In genomic region chr16:49504023-49504364, GRCh38 we compare ENCODE assay signal across 19 cellular contexts.
"Had no signal": no experiment of that assay in that cellular context is flagged by ENCODE, and none has a peak within 500 bp of the region (broad histone marks: within the 10 kb centered on the region; RNA-seq: fewer than 3 reads in every experiment).

No MANE protein-coding gene starts in this region.

- H3K27me3 ChIP-seq: foreskin keratinocyte, left lung, right atrium auricular region, thyroid gland had no signal

- H3K27ac ChIP-seq: foreskin keratinocyte, left lung, right atrium auricular region, thyroid gland had no signal

- H3K27ac Mint-ChIP-seq: activated T-helper 2 cell treated with anti-CD3 and anti-CD28 coated beads, Interferon-gamma antibody, Interleukin-2, Interleukin-4, amounts not matched to agents 10 μg/mL and 5 μg/mL and 100 μg/mL, durations not matched to agents 14 hours and 24 hours and 36 hours; stimulated activated naive CD8-positive, alpha-beta T cell treated with anti-CD3 and anti-CD28 coated beads, Interleukin-15, Interleukin-2, amounts not matched to agents 100 ng/mL and 50 ng/mL, for 24 hours had no signal

- H3K4me1 Mint-ChIP-seq: WTC11 had no signal

- H3K4me3 ChIP-seq: left lung, right atrium auricular region, thyroid gland had no signal

- H3K4me3 Mint-ChIP-seq: activated T-cell treated with anti-CD3 and anti-CD28 coated beads, Interleukin-2, amount 50 U/mL, for 4 hours; naive thymus-derived CD8-positive, alpha-beta T cell; stimulated activated naive CD8-positive, alpha-beta T cell treated with anti-CD3 and anti-CD28 coated beads, Interleukin-15, Interleukin-2, amounts not matched to agents 100 ng/mL and 50 ng/mL, for 24 hours; WTC11 had no signal

- H3K27me3 Mint-ChIP-seq: naive thymus-derived CD8-positive, alpha-beta T cell; progenitor cell of endocrine pancreas; stimulated activated naive CD8-positive, alpha-beta T cell treated with anti-CD3 and anti-CD28 coated beads, Interleukin-15, Interleukin-2, amounts not matched to agents 100 ng/mL and 50 ng/mL, for 24 hours had no signal

- H3K9me3 ChIP-seq: left lung, right atrium auricular region, thyroid gland had no signal

- DNase-seq: activated CD8-positive, alpha-beta memory T cell treated with anti-CD3 and anti-CD28 coated beads, Interleukin-2, amount 50 U/mL, for 4 hours; activated naive CD4-positive, alpha-beta T cell treated with Interleukin-2 at 50 U/mL for 16 hours; activated T-cell treated with anti-CD3 and anti-CD28 coated beads, Interleukin-2, amount 50 U/mL, for 4 hours; erythroblast; foreskin keratinocyte; kidney; naive thymus-derived CD8-positive, alpha-beta T cell; stimulated activated CD4-positive, alpha-beta T cell treated with anti-CD3 and anti-CD28 coated beads, Interleukin-12 subunit alpha, Interleukin-12 subunit beta, amount 100 ng/mL, for 4 hours; stimulated activated CD4-positive, alpha-beta T cell treated with anti-CD3 and anti-CD28 coated beads, Interleukin-4, amount 100 ng/mL, for 4 hours; substantia nigra; T-helper 9 cell; thyroid gland had no signal

- H3K4me1 ChIP-seq: foreskin keratinocyte, left lung, right atrium auricular region, thyroid gland had no signal

- H3K36me3 ChIP-seq: left lung, right atrium auricular region, thyroid gland had no signal

- FAIRE-seq: endometrium, kidney had no signal

- H3K9me3 Mint-ChIP-seq: activated T-cell treated with anti-CD3 and anti-CD28 coated beads, Interleukin-2, amount 50 U/mL, for 4 hours; activated T-helper 2 cell treated with anti-CD3 and anti-CD28 coated beads, Interferon-gamma antibody, Interleukin-2, Interleukin-4, amounts not matched to agents 10 μg/mL and 5 μg/mL and 100 μg/mL, durations not matched to agents 14 hours and 24 hours and 36 hours; stimulated activated naive CD8-positive, alpha-beta T cell treated with anti-CD3 and anti-CD28 coated beads, Interleukin-15, Interleukin-2, amounts not matched to agents 100 ng/mL and 50 ng/mL, for 24 hours had no signal

- H3K36me3 Mint-ChIP-seq: naive thymus-derived CD8-positive, alpha-beta T cell had no signal

- ATAC-seq: activated T-cell treated with anti-CD3 and anti-CD28 coated beads, Interleukin-2, amount 50 U/mL, for 4 hours; foreskin keratinocyte; left lung; naive thymus-derived CD8-positive, alpha-beta T cell; WTC11 had no signal
